In genomic region chr16:69311115-69311532, GRCh38 we compare ENCODE assay signal across 9 cellular contexts. TPM values are rescaled to one million over a fixed set of nuclear protein-coding genes. Genes with fewer than 3 reads are reported as not detected.
DNase-seq lines count a peak whose midpoint lies in the region; ATAC-seq, FAIRE-seq and TF ChIP-seq lines count a peak whose summit lies in the region.
"Had no signal": no experiment of that assay in that cellular context is flagged by ENCODE, and none has a peak within 500 bp of the region (broad histone marks: within the 10 kb centered on the region; RNA-seq: fewer than 3 reads in every experiment).

TSS of gene VPS4A (plus strand) at chr16:69311350. CDS start at chr16:69311512, 162 bp downstream.

- peak; percentile 92 for ATAC-seq in GM19035 (IDR thresholded peaks at IDR 0.05; ENCODE audit: unreplicated experiment)
- peak; percentile 97 for ATAC-seq in HG03354 (IDR thresholded peaks at IDR 0.05; ENCODE audit: poor library complexity, severe bottlenecking, unreplicated experiment)
- ATAC-seq in activated CD4-positive, CD25-positive, alpha-beta regulatory T cell treated with anti-CD3 and anti-CD28 coated beads, Interleukin-2, amount 50 U/mL, for 24 hours, result peak; percentile 97 to 99

- H3K9ac ChIP-seq in kidney (ENCODE audit: low read length in 2 of 2), result peak within 1 kb of the TSS; percentile 81 to 91

- H3K4me3 ChIP-seq in kidney (ENCODE audit: low read length in 2 of 2), result peak within 1 kb of the TSS; percentile 70 to 89

- peaks cover 4 to 5% of the 10 kb centered on the region in 2 donors for H3K36me3 ChIP-seq in kidney (ENCODE audit: control insufficient read depth in 1 of 2, insufficient read depth in 2 of 2, low read length in 2 of 2)

- intact Hi-C loops in kidney (cut with DNase I), result no loop called here

- no peak for FAIRE-seq in kidney (lab: Jason Lieb, UNC)
- FAIRE-seq: islet of Langerhans had no signal

- H3K9me3 ChIP-seq in kidney (ENCODE audit: control insufficient read depth in 1 of 2, low read length in 2 of 2), result no peaks in the 10 kb centered on the region

- peak; percentile 96 for TF ChIP-seq CTCF in kidney (IDR thresholded peaks at IDR 0.05; ENCODE audit: borderline replicate concordance, extremely low read depth, insufficient read depth)

- H3K27ac ChIP-seq in kidney (ENCODE audit: low read depth in 2 of 2, low read length in 2 of 2), result peak within 1 kb of the TSS; percentile 71 to 85

- DNase-seq in AML-193 (lab: John Stamatoyannopoulos, UW) (peak; percentile 91 to 92), NCI-H446 (lab: John Stamatoyannopoulos, UW) (peak; percentile 79 to 88), cerebellar cortex (ENCODE audit: low spot score) (peak; percentile 96), kidney (peak; percentile 98)
- DNase-seq in stimulated activated CD4-positive, alpha-beta T cell treated with anti-CD3 and anti-CD28 coated beads, Interleukin-15, amount 100 ng/mL, for 24 hours, result peak; percentile 98

- H3K4me1 ChIP-seq in kidney (ENCODE audit: control insufficient read depth in 1 of 2, insufficient read depth in 1 of 2, low read depth in 1 of 2, low read length in 2 of 2), result peaks cover 0 to 11% of the 10 kb centered on the region in 2 donors

RNA-seq across cellular contexts. Expression of gene VPS4A, which starts in this region (rescaled TPM):
- total RNA-seq in kidney, result 38.6 TPM
- 62.1 TPM for polyA plus RNA-seq in kidney (ENCODE audit: insufficient read depth, low read depth, low replicate concordance)

Comparison
In these comparisons a context has a peak if more than half of its experiments do, and no peak if none do; other contexts are left out.
1. Peak in every context shown above with its lines: DNase-seq, ATAC-seq, H3K4me3 ChIP-seq and H3K27ac ChIP-seq.